8 cellular contexts compared by ENCODE assay signal in genomic region chr14:73058923-73059311, GRCh38. TPM values are rescaled to one million over a fixed set of nuclear protein-coding genes. Genes with fewer than 3 reads are reported as not detected.
DNase-seq lines count a peak whose midpoint lies in the region; ATAC-seq and FAIRE-seq lines count a peak whose summit lies in the region.

No MANE protein-coding gene starts in this region.

- FAIRE-seq in GM19239 (lab: Jason Lieb, UNC) = peak; percentile 73

- peak; percentile 33 for DNase-seq in GM19239 (ENCODE audit: insufficient read length, low spot score)
- DNase-seq in T-helper 22 cell (ENCODE audit: low read depth) = peak; percentile 1
- peak; percentile 44 for DNase-seq in glomerular visceral epithelial cell (ENCODE audit: extremely low spot score)
- DNase-seq in retina = peak; percentile 70
- DNase-seq in GM19240 (ENCODE audit: insufficient read length, low spot score) = no peak
- no peak for DNase-seq in posterior vena cava (ENCODE audit: low spot score)

- peak; percentile 7 for ATAC-seq in HG03571 (IDR thresholded peaks at IDR 0.05; ENCODE audit: unreplicated experiment)

- H3K27ac ChIP-seq in BLaER1 treated with 17β-estradiol and CSF1 and Interleukin-3, amounts not matched to agents 10 nM and 100 nM = peak overlapping the region; percentile 91 to 97 (median 96)

- peak overlapping the region; percentile 82 to 100 (median 94) for H3K4me3 ChIP-seq in BLaER1 treated with 17β-estradiol and CSF1 and Interleukin-3, amounts not matched to agents 10 nM and 100 nM

- H3K27me3 ChIP-seq in BLaER1 treated with 17β-estradiol and CSF1 and Interleukin-3, amounts not matched to agents 10 nM and 100 nM = no peaks in the 10 kb centered on the region

- intact Hi-C loops in posterior vena cava (cut with DNase I) = no loop called here

- peak overlapping the region; percentile 68 to 95 (median 83) for H3K4me2 ChIP-seq in BLaER1 treated with 17β-estradiol and CSF1 and Interleukin-3, amounts not matched to agents 10 nM and 100 nM

- no peaks in the 10 kb centered on the region for H3K9me3 ChIP-seq in BLaER1 treated with 17β-estradiol and CSF1 and Interleukin-3, amounts not matched to agents 10 nM and 100 nM (replicated peaks in 1 of 11)

- H3K9ac ChIP-seq in BLaER1 treated with 17β-estradiol and CSF1 and Interleukin-3, amounts not matched to agents 10 nM and 100 nM = peak overlapping the region; percentile 93 to 99 (median 97)

- peaks cover 42 to 52% (median 50%) of the 10 kb centered on the region in 11 experiments for H4K20me1 ChIP-seq in BLaER1 treated with 17β-estradiol and CSF1 and Interleukin-3, amounts not matched to agents 10 nM and 100 nM

- H3K36me3 ChIP-seq in BLaER1 treated with 17β-estradiol and CSF1 and Interleukin-3, amounts not matched to agents 10 nM and 100 nM = peaks cover 25 to 42% (median 40%) of the 10 kb centered on the region in 11 experiments; a peak in 21 of 22 replicates

- peaks cover 24 to 37% (median 30%) of the 10 kb centered on the region in 10 experiments for H3K4me1 ChIP-seq in BLaER1 treated with 17β-estradiol and CSF1 and Interleukin-3, amounts not matched to agents 10 nM and 100 nM

RNA-seq across cellular contexts. Expression of gene RBM25, which starts 0.6 kb away (rescaled TPM):
- 10 to 100 TPM; 55.0 to 57.2 TPM for total RNA-seq in posterior vena cava

RNA-seq across cellular contexts. Expression of gene ZFYVE1, which starts 32.0 kb away (rescaled TPM):
- 10 to 100 TPM; 15.7 to 17.5 TPM for total RNA-seq in posterior vena cava

Comparison
In these comparisons a context has a peak if more than half of its experiments do, and no peak if none do; other contexts are left out.
1. DNase-seq: peak in GM19239 (single experiment), T-helper 22 cell (single experiment), glomerular visceral epithelial cell (single experiment) and retina (single experiment); none in GM19240 (single experiment) and posterior vena cava (single experiment).